ENCODE assay signal across 18 cellular contexts in the genomic region with DNA sequence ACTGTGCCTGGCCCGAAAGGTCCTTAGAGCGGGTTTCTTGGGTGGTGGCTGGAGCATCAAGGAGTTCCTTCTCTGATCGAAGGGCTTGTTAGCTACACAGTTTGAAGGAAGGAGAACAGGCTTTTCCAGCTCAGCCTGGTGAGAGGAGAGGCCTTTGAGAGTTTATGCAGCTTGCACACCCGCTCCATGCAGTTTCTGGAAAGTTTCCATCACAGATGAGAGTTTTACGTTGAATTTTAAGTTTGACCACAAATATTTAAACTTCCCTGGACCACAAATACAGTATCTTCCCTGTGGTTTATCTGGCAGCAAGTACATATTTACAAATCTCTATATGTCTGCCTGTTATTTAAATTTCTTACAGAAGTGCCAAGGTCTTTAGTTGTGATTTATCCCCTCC. TPM values are rescaled to one million over a fixed set of nuclear protein-coding genes. Genes with fewer than 3 reads are reported as not detected.
DNase-seq lines count a peak whose midpoint lies in the region; ATAC-seq and TF ChIP-seq lines count a peak whose summit lies in the region.
"Had no signal": no experiment of that assay in that cellular context is flagged by ENCODE, and none has a peak within 500 bp of the region (broad histone marks: within the 10 kb centered on the region; RNA-seq: fewer than 3 reads in every experiment).

No MANE protein-coding gene starts in this region.

- H3K9ac ChIP-seq in mesendoderm (ENCODE audit: low read length): no peak overlapping the region

- no peaks in the 10 kb centered on the region for H3K79me1 ChIP-seq in mesendoderm (ENCODE audit: low read length)

- H3K56ac ChIP-seq in mesendoderm (ENCODE audit: low read length): no peak overlapping the region

- no peak overlapping the region for H3K4me3 Mint-ChIP-seq in CD8-positive, alpha-beta T cell
- H3K4me3 Mint-ChIP-seq: T-helper 17 cell had no signal

- peak overlapping the region; percentile 76 for H4K8ac ChIP-seq in mesendoderm (ENCODE audit: low read depth, low read length)

- no peak overlapping the region for H3K18ac ChIP-seq in mesendoderm (ENCODE audit: low read length)

- no peak overlapping the region for H3K4me2 ChIP-seq in mesendoderm (ENCODE audit: low read length)

- no peaks in the 10 kb centered on the region for H3K9me3 ChIP-seq in CD8-positive, alpha-beta T cell (ENCODE audit: low read length)
- H3K9me3 ChIP-seq: Caco-2 had no signal

- H3K79me2 ChIP-seq in mesendoderm (ENCODE audit: control insufficient read depth, insufficient read depth, low read length): no peaks in the 10 kb centered on the region

- POLR2A ChIA-PET in CD8-positive, alpha-beta T cell (lab: Charles Lee): no interaction called here

- H3K4me3 ChIP-seq in AG10803 (ENCODE audit: low read length): no peak overlapping the region
- H3K4me3 ChIP-seq in mesendoderm (ENCODE audit: low read length): no peak overlapping the region
- no peak overlapping the region for H3K4me3 ChIP-seq in CD8-positive, alpha-beta T cell (ENCODE audit: low read depth, low read length)

- H3K27ac ChIP-seq in mesendoderm (ENCODE audit: low read depth, low read length): no peak overlapping the region
- H3K27ac ChIP-seq in CD8-positive, alpha-beta T cell (ENCODE audit: low read depth, low read length): no peak overlapping the region

- no peaks in the 10 kb centered on the region for H3K27me3 ChIP-seq in mesendoderm (ENCODE audit: insufficient read depth, low read length, poor library complexity)
- H3K27me3 ChIP-seq in CD8-positive, alpha-beta T cell (ENCODE audit: insufficient read depth, low read length): no peaks in the 10 kb centered on the region

- ATAC-seq in esophagus mucosa: peak; percentile 90
- ATAC-seq in CD8-positive, alpha-beta T cell: no peak
- ATAC-seq: activated CD4-positive, CD25-positive, alpha-beta regulatory T cell treated with anti-CD3 and anti-CD28 coated beads, Interleukin-2, amount 50 U/mL, for 24 hours; T-helper 17 cell had no signal

- H2BK15ac ChIP-seq in mesendoderm (replicated peaks; ENCODE audit: low read depth): no peak overlapping the region

- no peak overlapping the region for H2BK5ac ChIP-seq in mesendoderm (ENCODE audit: low read length)

- H3K9me3 Mint-ChIP-seq in CD8-positive, alpha-beta T cell: no peaks in the 10 kb centered on the region

- intact Hi-C loops in CD8-positive, alpha-beta T cell (cut with DNase I, micrococcal nuclease): no loop called here
- intact Hi-C loops in posterior vena cava (cut with DNase I): no loop called here

- TF ChIP-seq CTCF in AG10803 (conservative IDR thresholded peaks at IDR 0.05; ENCODE audit: low read length): no peak
- TF ChIP-seq CTCF in CD8-positive, alpha-beta T cell (IDR thresholded peaks at IDR 0.05): no peak

- no CpG with 5 or more reads among the region's 5 CpGs for WGBS in mesendoderm (ENCODE audit: extremely low coverage, insufficient coverage, low lambda C conversion rate)

- H3K4me1 ChIP-seq in mesendoderm (ENCODE audit: control insufficient read depth, low read depth, low read length): no peaks in the 10 kb centered on the region
- H3K4me1 ChIP-seq in CD8-positive, alpha-beta T cell (ENCODE audit: insufficient read depth, low read length): no peaks in the 10 kb centered on the region
- H3K4me1 ChIP-seq: Caco-2 had no signal

- peaks cover 21% of the 10 kb centered on the region for H3K36me3 Mint-ChIP-seq in CD8-positive, alpha-beta T cell

- H2BK120ac ChIP-seq in mesendoderm (ENCODE audit: low read depth, low read length): no peak overlapping the region

- H4K5ac ChIP-seq in mesendoderm (ENCODE audit: low read length): no peak overlapping the region

- no peak overlapping the region for H3K23ac ChIP-seq in mesendoderm (ENCODE audit: low read length)

- CTCF ChIA-PET in CD8-positive, alpha-beta T cell (lab: Charles Lee): no interaction called here

- H3K27me3 Mint-ChIP-seq in CD8-positive, alpha-beta T cell (ENCODE audit: low read depth): no peaks in the 10 kb centered on the region
- H3K27me3 Mint-ChIP-seq: T-helper 17 cell had no signal

- no peak overlapping the region for H2AK5ac ChIP-seq in mesendoderm (ENCODE audit: low read length)

- H3K27ac Mint-ChIP-seq in CD8-positive, alpha-beta T cell: no peak overlapping the region
- H3K27ac Mint-ChIP-seq: T-helper 17 cell had no signal

- H3K36me3 ChIP-seq in mesendoderm (ENCODE audit: control insufficient read depth, insufficient read depth, low read length): no peaks in the 10 kb centered on the region
- H3K36me3 ChIP-seq in CD8-positive, alpha-beta T cell (ENCODE audit: insufficient read depth, low read length): no peaks in the 10 kb centered on the region

- no peaks in the 10 kb centered on the region for H3K4me1 Mint-ChIP-seq in CD8-positive, alpha-beta T cell (ENCODE audit: low read depth)

- H3K4ac ChIP-seq in mesendoderm (ENCODE audit: low read depth, low read length): no peak overlapping the region

- peak; percentile 76 for DNase-seq in AG10803 (ENCODE audit: low read depth)
- peak; percentile 58 for DNase-seq in M059J (ENCODE audit: low read depth)
- no peak for DNase-seq in mesendoderm
- DNase-seq in CD8-positive, alpha-beta T cell: no peak
- no peak for DNase-seq in posterior vena cava (ENCODE audit: low spot score)
- no peak for DNase-seq in AG08395 (ENCODE audit: low spot score)
- DNase-seq in NCI-H1930 (lab: John Stamatoyannopoulos, UW): no peak
- DNase-seq: activated naive CD4-positive, alpha-beta T cell; caudate nucleus; glutamatergic neuron; NCI-H1092 treated with DMSO at 0.1 percent for 48 hours; NCI-H2171 treated with DMSO at 0.1 percent for 48 hours; Right ventricle myocardium superior; stimulated activated naive CD4-positive, alpha-beta T cell; T-helper 17 cell had no signal

RNA-seq across cellular contexts. Expression of gene HIC1, which starts 56.8 kb away (rescaled TPM):
- 2.2 and 3.7 TPM in 2 replicates for total RNA-seq in M059J (2014; rRNA removed; shearing (Covaris generic))
- total RNA-seq in esophagus mucosa (2.3 TPM), posterior vena cava (10 to 100 TPM; 41.3 to 64.2 TPM)
- 0.10 TPM for polyA plus RNA-seq in mesendoderm (2013, experiment 1 of 2)
- polyA plus RNA-seq in mesendoderm (2013, experiment 2 of 2): 0.10 TPM
- total RNA-seq in CD8-positive, alpha-beta T cell: 10 to 100 TPM; 12.1 to 13.0 TPM

Comparison
In these comparisons a context has a peak if more than half of its experiments do, and no peak if none do; other contexts are left out.
1. DNase-seq: peak in AG10803 (single experiment) and M059J (single experiment); none in mesendoderm (single experiment), CD8-positive, alpha-beta T cell (0 of 7), posterior vena cava (single experiment), AG08395 (single experiment) and NCI-H1930 (0 of 2).